ENCODE assay signal across 8 cellular contexts in the genomic region with DNA sequence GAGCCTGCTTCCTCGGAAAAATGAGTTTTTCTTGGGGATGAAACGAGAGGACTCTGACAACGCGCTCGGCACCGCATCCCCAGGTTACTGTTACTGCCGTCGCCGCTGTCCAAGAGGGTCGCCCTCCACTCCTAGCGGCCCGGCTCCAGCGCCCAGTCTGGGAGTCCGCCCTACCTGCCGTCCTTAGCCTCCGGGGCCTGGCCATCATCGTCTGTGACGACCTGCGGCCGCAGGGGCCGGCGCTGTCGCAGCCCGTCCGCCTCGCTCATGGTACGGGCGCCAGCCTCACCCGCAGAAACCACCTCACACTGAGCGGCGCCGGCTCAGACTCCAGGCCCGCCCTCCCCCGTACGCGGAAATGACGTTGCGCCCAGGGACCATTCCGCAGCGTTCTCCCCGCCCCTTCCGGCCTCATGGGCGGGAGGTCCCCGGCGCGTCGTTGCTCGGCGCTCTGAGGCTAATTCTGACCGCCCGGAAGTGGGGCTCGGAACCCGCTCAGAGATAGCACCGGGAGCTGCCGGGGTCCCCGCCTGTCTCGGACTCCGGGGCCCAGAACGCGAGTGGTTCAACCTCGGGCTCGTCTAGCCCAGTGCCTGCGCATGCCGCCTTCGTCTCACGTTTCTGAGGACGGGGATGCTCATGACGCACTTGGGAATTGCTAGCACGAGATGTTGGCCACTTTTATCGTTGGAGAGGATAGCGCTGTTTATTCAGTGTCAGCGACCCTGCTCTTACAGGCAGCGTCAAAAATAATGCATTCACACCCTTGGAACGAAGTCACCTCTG. TPM values are rescaled to one million over a fixed set of nuclear protein-coding genes. Genes with fewer than 3 reads are reported as not detected.
A peak's percentile ranks its signal among the peaks of the same experiment; 100 is the strongest.
DNase-seq lines count a peak whose midpoint lies in the region; ATAC-seq, FAIRE-seq and TF ChIP-seq lines count a peak whose summit lies in the region.

A gene with protein sequence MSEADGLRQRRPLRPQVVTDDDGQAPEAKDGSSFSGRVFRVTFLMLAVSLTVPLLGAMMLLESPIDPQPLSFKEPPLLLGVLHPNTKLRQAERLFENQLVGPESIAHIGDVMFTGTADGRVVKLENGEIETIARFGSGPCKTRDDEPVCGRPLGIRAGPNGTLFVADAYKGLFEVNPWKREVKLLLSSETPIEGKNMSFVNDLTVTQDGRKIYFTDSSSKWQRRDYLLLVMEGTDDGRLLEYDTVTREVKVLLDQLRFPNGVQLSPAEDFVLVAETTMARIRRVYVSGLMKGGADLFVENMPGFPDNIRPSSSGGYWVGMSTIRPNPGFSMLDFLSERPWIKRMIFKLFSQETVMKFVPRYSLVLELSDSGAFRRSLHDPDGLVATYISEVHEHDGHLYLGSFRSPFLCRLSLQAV (minus strand): TSS at position 332 of the 786 bp plus-strand sequence. CDS start 63 bp downstream, at position 269.

- H3K36me3 ChIP-seq in BLaER1 (0 out of 2 replicates have a peak, but pooled peaks cover 4% of the 10 kb centered on the region), colonic mucosa (no peaks in the 10 kb centered on the region)

- H3K27me3 Mint-ChIP-seq in activated CD4-positive, alpha-beta T cell treated with anti-CD3 and anti-CD28 coated beads, Interleukin-2, amount 10 ng/mL, durations not matched to agents 24 days and 14 days, result peaks cover 18% of the 10 kb centered on the region

- intact Hi-C loops in activated CD4-positive, alpha-beta T cell treated with anti-CD3 and anti-CD28 coated beads, Interleukin-2, amount 10 ng/mL, durations not matched to agents 24 days and 14 days (cut with micrococcal nuclease), result loop anchor here (1.0 to 5.0 kb wide), 8 partner anchors 43 to 398 kb away; a partner anchor contains a TSS
- intact Hi-C loops in colonic mucosa (cut with DNase I) (loop anchor here (5.0 to 10.0 kb wide), 3 partner anchors 200 to 405 kb away; no protein-coding TSS in a partner anchor), left colon (cut with DNase I, micrococcal nuclease) (loop anchor here (10.0 kb wide), 2 partner anchors 182 to 412 kb away; a partner anchor contains a TSS)

- DNase-seq in GM19239 (ENCODE audit: insufficient read length, low spot score) (peak; percentile 91), NCI-H524 treated with DMSO at 0.1 percent for 48 hours (lab: John Stamatoyannopoulos, UW) (peak; percentile 86), colonic mucosa (peak; percentile 97), left colon (peak; percentile 95 to 99)
- peak; percentile 99 for DNase-seq in activated CD4-positive, alpha-beta T cell treated with anti-CD3 and anti-CD28 coated beads, Interleukin-2, amount 10 ng/mL, durations not matched to agents 24 days and 14 days
- peak; percentile 94 for DNase-seq in stimulated activated CD4-positive, alpha-beta T cell treated with anti-CD3 and anti-CD28 coated beads, Interleukin-1b, Interleukin-23, amount 100 ng/mL, for 48 hours

- H3K27me3 ChIP-seq in BLaER1 (no peaks in the 10 kb centered on the region), colonic mucosa (no peaks in the 10 kb centered on the region)

- no peaks in the 10 kb centered on the region for H3K9me3 ChIP-seq in BLaER1
- H3K9me3 ChIP-seq in colonic mucosa, result no peaks in the 10 kb centered on the region

- H3K4me3 Mint-ChIP-seq in activated CD4-positive, alpha-beta T cell treated with anti-CD3 and anti-CD28 coated beads, Interleukin-2, amount 10 ng/mL, durations not matched to agents 24 days and 14 days, result peak within 1 kb of the TSS; percentile 99

- no peaks in the 10 kb centered on the region for H3K9me3 Mint-ChIP-seq in activated CD4-positive, alpha-beta T cell treated with anti-CD3 and anti-CD28 coated beads, Interleukin-2, amount 10 ng/mL, durations not matched to agents 24 days and 14 days

- peak within 1 kb of the TSS; percentile 87 for H3K27ac ChIP-seq in BLaER1
- H3K27ac ChIP-seq in colonic mucosa, result peak within 1 kb of the TSS; percentile 81

- peak within 1 kb of the TSS; percentile 94 for H3K27ac Mint-ChIP-seq in activated CD4-positive, alpha-beta T cell treated with anti-CD3 and anti-CD28 coated beads, Interleukin-2, amount 10 ng/mL, durations not matched to agents 24 days and 14 days

- H3K4me3 ChIP-seq in BLaER1 (peak within 1 kb of the TSS; percentile 91), colonic mucosa (peak within 1 kb of the TSS; percentile 70)

- peak; percentile 95 for ATAC-seq in HG03442 (IDR thresholded peaks at IDR 0.05; ENCODE audit: unreplicated experiment)
- ATAC-seq in left colon, result peak; percentile 97

- H3K4me1 Mint-ChIP-seq in activated CD4-positive, alpha-beta T cell treated with anti-CD3 and anti-CD28 coated beads, Interleukin-2, amount 10 ng/mL, durations not matched to agents 24 days and 14 days, result peaks cover 51% of the 10 kb centered on the region

- H3K36me3 Mint-ChIP-seq in activated CD4-positive, alpha-beta T cell treated with anti-CD3 and anti-CD28 coated beads, Interleukin-2, amount 10 ng/mL, durations not matched to agents 24 days and 14 days (ENCODE audit: low read depth), result peaks cover 30% of the 10 kb centered on the region

- peak within 1 kb of the TSS; percentile 90 for H3K9ac ChIP-seq in BLaER1
- peak within 1 kb of the TSS; percentile 80 to 85 for H3K9ac ChIP-seq in colonic mucosa (ENCODE audit: low read depth in 2 of 2, low read length in 2 of 2)

- H4K20me1 ChIP-seq in BLaER1, result peaks cover 18% of the 10 kb centered on the region

- peak; percentile 86 for FAIRE-seq in GM19239 (lab: Jason Lieb, UNC)

- peak within 1 kb of the TSS; percentile 95 for H3K4me2 ChIP-seq in BLaER1

- TF ChIP-seq CTCF in colonic mucosa (IDR thresholded peaks at IDR 0.05), result no peak

- peaks cover 81% of the 10 kb centered on the region for H3K4me1 ChIP-seq in BLaER1
- H3K4me1 ChIP-seq in colonic mucosa, result no peaks in the 10 kb centered on the region

RNA-seq across cellular contexts. Expression of the gene that starts here (rescaled TPM):
- 56.4 and 56.8 TPM in 2 replicates for total RNA-seq in activated CD4-positive, alpha-beta T cell treated with anti-CD3 and anti-CD28 coated beads, Interleukin-2, amount 10 ng/mL, durations not matched to agents 24 days and 14 days
- 10 to 100 TPM; 43.9 to 63.3 TPM for total RNA-seq in colonic mucosa
- 10 to 100 TPM; 44.5 to 53.4 TPM for total RNA-seq in left colon

Comparison
In these comparisons a context has a peak if more than half of its experiments do, and no peak if none do; other contexts are left out.
1. Peak in every context shown above with its lines: DNase-seq, ATAC-seq, H3K4me3 ChIP-seq and H3K27ac ChIP-seq.